In the genomic region with DNA sequence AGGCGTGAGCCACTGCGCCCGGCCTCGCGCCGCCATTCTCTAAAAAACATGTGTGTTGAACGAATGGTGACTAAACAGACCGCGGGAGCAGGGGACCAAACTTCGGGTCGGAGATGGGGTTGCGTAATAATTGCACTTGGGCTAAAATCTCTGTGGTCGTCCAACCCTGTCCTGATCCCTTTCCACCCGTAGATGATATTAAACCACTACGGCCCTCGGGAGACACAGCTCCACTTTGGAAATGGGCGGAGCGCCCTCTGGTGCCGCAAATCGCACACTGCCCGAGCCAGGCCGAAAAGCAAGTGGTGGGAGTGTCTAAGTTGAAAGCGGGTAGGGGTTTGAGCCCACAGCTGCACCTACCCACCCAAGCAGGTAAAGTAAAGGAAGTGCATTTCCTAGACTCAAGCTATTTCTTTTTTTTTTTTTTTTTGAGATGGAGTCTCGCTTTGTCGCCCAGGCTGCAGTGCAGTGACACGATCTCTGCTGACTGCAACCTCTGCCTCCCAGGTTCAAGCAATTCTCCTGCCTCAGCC, we compare ENCODE assay signal across 8 cellular contexts. TPM values are rescaled to one million over a fixed set of nuclear protein-coding genes. Genes with fewer than 3 reads are reported as not detected.
DNase-seq lines count a peak whose midpoint lies in the region; ATAC-seq, FAIRE-seq and TF ChIP-seq lines count a peak whose summit lies in the region.

No MANE protein-coding gene starts in this region.

- ATAC-seq in CD8-positive, alpha-beta T cell: peak; percentile 78
- no peak for ATAC-seq in GM18502 (IDR thresholded peaks at IDR 0.05; ENCODE audit: poor library complexity, unreplicated experiment)

- peak overlapping the region; percentile 8 for H2AFZ ChIP-seq in parathyroid adenoma

- no peak for TF ChIP-seq POLR2A in thyroid gland (IDR thresholded peaks at IDR 0.05)

- no peaks in the 10 kb centered on the region for H3K27me3 ChIP-seq in CD8-positive, alpha-beta T cell (ENCODE audit: insufficient read depth, low read length)
- H3K27me3 ChIP-seq in parathyroid adenoma (ENCODE audit: control insufficient read depth, insufficient read depth, low read length) (no peaks in the 10 kb centered on the region), thyroid gland (no peaks in the 10 kb centered on the region)

- POLR2A ChIA-PET in CD8-positive, alpha-beta T cell (lab: Charles Lee): interaction anchor here (0.7 to 2.7 kb wide), 8 partner anchors 9 to 184 kb away, joined by 3 to 19 read pairs (median 4); partner anchors contain the start of gene STAT3

- intact Hi-C loops in CD8-positive, alpha-beta T cell (cut with DNase I, micrococcal nuclease): loop anchor here (1.0 to 5.0 kb wide), 9 partner anchors 17 to 439 kb away; partner anchors contain the start of genes CNP (in 1 of the 2), KCNH4 (in 1 of the 2) and STAT3 (in 1 of the 2)
- intact Hi-C loops in thyroid gland (cut with DNase I): loop anchor here (2.0 kb wide), 1 partner anchor 83 kb away; no protein-coding TSS in a partner anchor

- no peaks in the 10 kb centered on the region for H3K9me3 ChIP-seq in CD8-positive, alpha-beta T cell (ENCODE audit: low read length)
- H3K9me3 ChIP-seq in parathyroid adenoma (ENCODE audit: control insufficient read depth, low read length): no peaks in the 10 kb centered on the region
- no peaks in the 10 kb centered on the region for H3K9me3 ChIP-seq in thyroid gland

- no peaks in the 10 kb centered on the region for H3K36me3 Mint-ChIP-seq in CD8-positive, alpha-beta T cell
- peaks cover 2% of the 10 kb centered on the region for H3K36me3 Mint-ChIP-seq in IgD-negative memory B cell

- peaks cover 14% of the 10 kb centered on the region for H3K4me1 ChIP-seq in CD8-positive, alpha-beta T cell (ENCODE audit: insufficient read depth, low read length)
- peaks cover 3% of the 10 kb centered on the region for H3K4me1 ChIP-seq in parathyroid adenoma
- H3K4me1 ChIP-seq in thyroid gland: peaks cover 31 to 49% of the 10 kb centered on the region in 2 donors

- H3K9me3 Mint-ChIP-seq in CD8-positive, alpha-beta T cell: no peaks in the 10 kb centered on the region
- no peaks in the 10 kb centered on the region for H3K9me3 Mint-ChIP-seq in IgD-negative memory B cell

- H3K4me1 Mint-ChIP-seq in CD8-positive, alpha-beta T cell (ENCODE audit: low read depth): peaks cover 8% of the 10 kb centered on the region
- H3K4me1 Mint-ChIP-seq in IgD-negative memory B cell: peaks cover 9 to 14% (median 10%) of the 10 kb centered on the region in 3 donors

- peak; percentile 91 for TF ChIP-seq CTCF in CD8-positive, alpha-beta T cell (IDR thresholded peaks at IDR 0.05)
- TF ChIP-seq CTCF in parathyroid adenoma (IDR thresholded peaks at IDR 0.05) (peak; percentile 92), thyroid gland (IDR thresholded peaks at IDR 0.05) (peak; percentile 72 to 98 (median 90))

- no peaks in the 10 kb centered on the region for H3K27me3 Mint-ChIP-seq in CD8-positive, alpha-beta T cell (ENCODE audit: low read depth)
- H3K27me3 Mint-ChIP-seq in IgD-negative memory B cell: peaks cover 2% of the 10 kb centered on the region

- FAIRE-seq in frontal cortex (lab: Jason Lieb, UNC): no peak

- H3K4me3 Mint-ChIP-seq in CD8-positive, alpha-beta T cell: no peak overlapping the region
- peak overlapping the region in 2 of 4 donors; percentile 49 to 73 for H3K4me3 Mint-ChIP-seq in IgD-negative memory B cell

- no peaks in the 10 kb centered on the region for H3K36me3 ChIP-seq in CD8-positive, alpha-beta T cell (ENCODE audit: insufficient read depth, low read length)
- H3K36me3 ChIP-seq in parathyroid adenoma (ENCODE audit: control insufficient read depth, insufficient read depth, low read length) (no peaks in the 10 kb centered on the region), thyroid gland (peaks cover 15% of the 10 kb centered on the region in 2 donors)

- CTCF ChIA-PET in CD8-positive, alpha-beta T cell (lab: Charles Lee): interaction anchor here (0.7 to 19.6 kb wide), 40 partner anchors 9 to 314 kb away, joined by 3 to 672 read pairs (median 4); partner anchors contain the start of genes CAVIN1 and STAT3

- no peak overlapping the region for H3K27ac ChIP-seq in CD8-positive, alpha-beta T cell (ENCODE audit: low read depth, low read length)
- H3K27ac ChIP-seq in parathyroid adenoma (peak overlapping the region; percentile 62), thyroid gland (peak overlapping the region in 2 of 3 donors; percentile 53 to 90)

- no peak overlapping the region for H3K4me2 ChIP-seq in parathyroid adenoma (ENCODE audit: low read length)

- H3K27ac Mint-ChIP-seq in CD8-positive, alpha-beta T cell: no peak overlapping the region
- H3K27ac Mint-ChIP-seq in IgD-negative memory B cell: peak overlapping the region in 2 of 3 donors; percentile 46 to 61

- WGBS in thyroid gland, 2 donors: 35 to 36% methylated on average over 26 of the region's 26 CpGs

- no peaks in the 10 kb centered on the region for H3K79me2 ChIP-seq in parathyroid adenoma

- no peak overlapping the region for H3K9ac ChIP-seq in parathyroid adenoma

- peak; percentile 72 to 90 (median 81) for DNase-seq in CD8-positive, alpha-beta T cell
- DNase-seq in SHP77 treated with DMSO at 0.1 percent for 48 hours (lab: John Stamatoyannopoulos, UW) (peak; percentile 26), frontal cortex (ENCODE audit: low spot score in 2 of 2) (peak; percentile 79 to 82), thyroid gland (peak; percentile 85 to 88)
- peak; percentile 93 for DNase-seq in activated effector memory CD4-positive, alpha-beta T cell treated with anti-CD3 and anti-CD28 coated beads, Interleukin-2, amount 50 U/mL, for 16 hours

- no peak overlapping the region for H3K4me3 ChIP-seq in CD8-positive, alpha-beta T cell (ENCODE audit: low read depth, low read length)
- H3K4me3 ChIP-seq in parathyroid adenoma (ENCODE audit: low read depth, low read length) (no peak overlapping the region), thyroid gland (replicated peaks in 1 of 3) (no peak overlapping the region)

RNA-seq across cellular contexts. Expression of gene CAVIN1, which starts 17.0 kb away (rescaled TPM):
- total RNA-seq in CD8-positive, alpha-beta T cell: not detected
- not detected for polyA plus RNA-seq in IgD-negative memory B cell
- 8.2 TPM for total RNA-seq in frontal cortex
- total RNA-seq in thyroid gland: 100 to 1,000 TPM; 173 to 199 (median 187) TPM

RNA-seq across cellular contexts. Expression of gene STAT3, which starts 17.8 kb away (rescaled TPM):
- 100 to 1,000 TPM; 338 to 343 TPM for total RNA-seq in CD8-positive, alpha-beta T cell
- 106 TPM for polyA plus RNA-seq in IgD-negative memory B cell
- total RNA-seq in frontal cortex: 26.5 TPM
- total RNA-seq in thyroid gland: 100 to 1,000 TPM; 147 to 292 (median 206) TPM

RNA-seq across cellular contexts. Expression of gene ATP6V0A1, which starts 52.6 kb away (rescaled TPM):
- 1 to 10 TPM; 8.3 to 9.0 TPM for total RNA-seq in CD8-positive, alpha-beta T cell
- polyA plus RNA-seq in IgD-negative memory B cell: 17.2 TPM
- 207 TPM for total RNA-seq in frontal cortex
- 100 to 1,000 TPM in 2 of 4 donors, 10 to 100 TPM in 2; 75.5 to 195 (median 121) TPM for total RNA-seq in thyroid gland

Comparison
In these comparisons a context has a peak if more than half of its experiments do, and no peak if none do; other contexts are left out.
1. DNase-seq: peak in every context shown above with its lines; median percentile 93 in activated effector memory CD4-positive, alpha-beta T cell treated with anti-CD3 and anti-CD28 coated beads, Interleukin-2, amount 50 U/mL, for 16 hours; 86 in thyroid gland; 81 in CD8-positive, alpha-beta T cell; 80 in frontal cortex; 26 in SHP77 treated with DMSO at 0.1 percent for 48 hours.
2. RNA of gene CAVIN1, which starts 17.0 kb away (total RNA-seq): 173 to 199 TPM in thyroid gland; 8.2 TPM in frontal cortex (single experiment) and not detected in CD8-positive, alpha-beta T cell; every median in the first group is over 10 times any median in the second.
3. RNA of gene ATP6V0A1, which starts 52.6 kb away (total RNA-seq): 207 TPM in frontal cortex (single experiment) and 75.5 to 195 TPM in thyroid gland; 8.3 to 9.0 TPM in CD8-positive, alpha-beta T cell; every median in the first group is over 4 times any median in the second.
4. Peak in every context shown above with its lines, with median percentiles within 50 percentile points of each other: CTCF ChIP-seq.